In the genomic region with DNA sequence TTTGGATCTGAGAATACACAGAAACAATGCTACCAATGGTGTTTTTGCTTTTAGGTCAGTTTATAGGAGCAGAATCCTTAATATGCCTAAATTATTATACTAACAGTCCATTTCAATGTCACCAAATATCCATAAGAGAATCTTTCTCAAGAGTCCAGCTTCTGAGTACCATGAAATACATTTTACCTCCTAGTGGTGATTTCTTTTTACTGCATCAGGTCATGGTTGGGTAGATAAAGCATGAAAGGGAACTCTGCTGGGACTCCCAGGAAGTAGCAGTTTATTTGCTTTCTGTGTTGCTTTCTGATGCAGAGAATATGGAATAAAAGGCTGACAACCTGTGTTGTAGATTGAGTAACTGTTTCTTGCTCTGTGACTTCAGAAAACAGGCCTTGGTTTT, we compare ENCODE assay signal across 11 cellular contexts.
A peak's percentile ranks its signal among the peaks of the same experiment; 100 is the strongest.
DNase-seq lines count a peak whose midpoint lies in the region; ATAC-seq, FAIRE-seq and TF ChIP-seq lines count a peak whose summit lies in the region.
"Had no signal": no experiment of that assay in that cellular context is flagged by ENCODE, and none has a peak within 500 bp of the region (broad histone marks: within the 10 kb centered on the region; RNA-seq: fewer than 3 reads in every experiment).

No MANE protein-coding gene starts in this region.

- no peak for ATAC-seq in HG03460 (IDR thresholded peaks at IDR 0.05; ENCODE audit: unreplicated experiment)
- no peak for ATAC-seq in omental fat pad (ENCODE audit: low FRiP score)
- ATAC-seq: activated T-cell treated with anti-CD3 and anti-CD28 coated beads, Interleukin-2, amount 50 U/mL, for 72 hours; effector memory CD8-positive, alpha-beta T cell had no signal

- no peaks in the 10 kb centered on the region for H3K4me1 Mint-ChIP-seq in activated CD4-positive, alpha-beta T cell treated with anti-CD3 and anti-CD28 coated beads, Interleukin-2, amount 10 ng/mL, durations not matched to agents 7 days and 5 days

- no peaks in the 10 kb centered on the region for H3K9me3 Mint-ChIP-seq in activated CD4-positive, alpha-beta T cell treated with anti-CD3 and anti-CD28 coated beads, Interleukin-2, amount 10 ng/mL, durations not matched to agents 7 days and 5 days
- H3K9me3 Mint-ChIP-seq: activated T-cell treated with anti-CD3 and anti-CD28 coated beads, Interleukin-2, amount 50 U/mL, for 72 hours; effector memory CD8-positive, alpha-beta T cell had no signal

- H3K36me3 ChIP-seq in kidney epithelial cell (ENCODE audit: control insufficient read depth, insufficient read depth, low read length), result no peaks in the 10 kb centered on the region

- H3K4me3 Mint-ChIP-seq in activated CD4-positive, alpha-beta T cell treated with anti-CD3 and anti-CD28 coated beads, Interleukin-2, amount 10 ng/mL, durations not matched to agents 7 days and 5 days, result no peak overlapping the region
- H3K4me3 Mint-ChIP-seq: activated T-cell treated with anti-CD3 and anti-CD28 coated beads, Interleukin-2, amount 50 U/mL, for 72 hours; effector memory CD8-positive, alpha-beta T cell had no signal

- CTCF ChIA-PET in activated CD4-positive, alpha-beta T cell treated with anti-CD3 and anti-CD28 coated beads, Interleukin-2, amount 10 ng/mL, durations not matched to agents 7 days and 5 days (lab: Charles Lee), result no interaction called here

- H3K27ac Mint-ChIP-seq in activated CD4-positive, alpha-beta T cell treated with anti-CD3 and anti-CD28 coated beads, Interleukin-2, amount 10 ng/mL, durations not matched to agents 7 days and 5 days, result no peak overlapping the region
- H3K27ac Mint-ChIP-seq: activated T-cell treated with anti-CD3 and anti-CD28 coated beads, Interleukin-2, amount 50 U/mL, for 72 hours; effector memory CD8-positive, alpha-beta T cell had no signal

- no peak for TF ChIP-seq POLR2A in GM12891 (IDR thresholded peaks at IDR 0.05; ENCODE audit: low read depth, low read length)

- DNase-seq in GM12891 (ENCODE audit: insufficient read length, low spot score) (no peak), HFF-Myc (ENCODE audit: extremely low read depth, low read depth) (no peak), RKO (ENCODE audit: low spot score) (peak; percentile 21), kidney epithelial cell (ENCODE audit: low read depth) (no peak), UCSD-AML1 (lab: John Stamatoyannopoulos, UW; ENCODE audit: unreplicated experiment) (no peak), omental fat pad (ENCODE audit: low spot score) (no peak)
- no peak for DNase-seq in activated CD4-positive, alpha-beta T cell treated with anti-CD3 and anti-CD28 coated beads, Interleukin-2, amount 10 ng/mL, durations not matched to agents 7 days and 5 days
- DNase-seq: activated T-cell treated with anti-CD3 and anti-CD28 coated beads, Interleukin-2, amount 50 U/mL, for 72 hours; effector memory CD8-positive, alpha-beta T cell; SHP77 had no signal

- TF ChIP-seq CTCF in HFF-Myc (IDR thresholded peaks at IDR 0.05; ENCODE audit: low read depth, low read length, missing control alignments) (peak; percentile 13), kidney epithelial cell (IDR thresholded peaks at IDR 0.05; ENCODE audit: insufficient read depth, low read length, poor library complexity, severe bottlenecking) (peak; percentile 11), omental fat pad (IDR thresholded peaks at IDR 0.05) (no peak)

- POLR2A ChIA-PET in activated CD4-positive, alpha-beta T cell treated with anti-CD3 and anti-CD28 coated beads, Interleukin-2, amount 10 ng/mL, durations not matched to agents 7 days and 5 days (lab: Charles Lee), result no interaction called here

- H3K36me3 Mint-ChIP-seq in activated CD4-positive, alpha-beta T cell treated with anti-CD3 and anti-CD28 coated beads, Interleukin-2, amount 10 ng/mL, durations not matched to agents 7 days and 5 days (ENCODE audit: low read depth), result no peaks in the 10 kb centered on the region

- no peaks in the 10 kb centered on the region for H3K27me3 Mint-ChIP-seq in activated CD4-positive, alpha-beta T cell treated with anti-CD3 and anti-CD28 coated beads, Interleukin-2, amount 10 ng/mL, durations not matched to agents 7 days and 5 days

- no peak for FAIRE-seq in GM12891 (lab: Jason Lieb, UNC)

- H3K4me3 ChIP-seq in HFF-Myc (replicated peaks; ENCODE audit: low read depth, low read length) (no peak overlapping the region), kidney epithelial cell (ENCODE audit: low read depth, low read length) (no peak overlapping the region)

- no peaks in the 10 kb centered on the region for H3K27me3 ChIP-seq in kidney epithelial cell (ENCODE audit: control insufficient read depth, insufficient read depth, low read length)

TF ChIP-seq in GM12891, 5 proteins besides CTCF, POLR2A, EP300 and RAD21:
- TF ChIP-seq PAX5 (IDR thresholded peaks at IDR 0.05; ENCODE audit: insufficient read depth, low read length, severe bottlenecking) (peak; percentile 51), SPI1 (IDR thresholded peaks at IDR 0.05; ENCODE audit: low read depth, low read length) (no peak)

Comparison
In these comparisons a context has a peak if more than half of its experiments do, and no peak if none do; other contexts are left out.
1. CTCF ChIP-seq: peak in HFF-Myc (single experiment) and kidney epithelial cell (single experiment); none in omental fat pad (0 of 3).